ENCODE assay signal across 7 cellular contexts in genomic region chr6:52537001-52537753, GRCh38. TPM values are rescaled to one million over a fixed set of nuclear protein-coding genes. Genes with fewer than 3 reads are reported as not detected.
DNase-seq lines count a peak whose midpoint lies in the region; ATAC-seq and TF ChIP-seq lines count a peak whose summit lies in the region.

No MANE protein-coding gene starts in this region.

- no peak for DNase-seq in RWPE2 (ENCODE audit: low spot score)
- DNase-seq in sciatic nerve (ENCODE audit: low spot score) = no peak
- no peak for DNase-seq in HEK293T (ENCODE audit: extremely low spot score)
- DNase-seq in NCI-H187 treated with DMSO at 0.1 percent for 48 hours (lab: John Stamatoyannopoulos, UW) = no peak
- DNase-seq in activated T-cell treated with anti-CD3 and anti-CD28 coated beads, Interleukin-2, amount 50 U/mL, for 1 hour = no peak

- no peaks in the 10 kb centered on the region for H3K27me3 ChIP-seq in RWPE2 (ENCODE audit: insufficient read depth, poor library complexity, severe bottlenecking)

- CTCF ChIA-PET in HEK293T (lab: Yijun Ruan, JAX) = interaction anchor here (0.7 kb wide), 2 partner anchors 34 to 41 kb away, joined by 3 read pairs; no protein-coding TSS in a partner anchor

- peaks cover 25% of the 10 kb centered on the region for H3K36me3 ChIP-seq in RWPE2 (ENCODE audit: low read depth)

- intact Hi-C loops in sciatic nerve (cut with DNase I) = no loop called here

- POLR2A ChIA-PET in HEK293T (lab: Yijun Ruan, JAX) = interaction anchor here (1.4 kb wide), 1 partner anchor 12 kb away, joined by 5 read pairs; no protein-coding TSS in a partner anchor

- peak; percentile 65 for ATAC-seq in GM19035 (IDR thresholded peaks at IDR 0.05; ENCODE audit: unreplicated experiment)
- peak; percentile 51 for ATAC-seq in HG02840 (IDR thresholded peaks at IDR 0.05; ENCODE audit: low FRiP score, unreplicated experiment)
- peak; percentile 66 for ATAC-seq in RWPE2 (ENCODE audit: low read depth)
- peak; percentile 58 for ATAC-seq in sciatic nerve

- H3K27ac ChIP-seq in RWPE2 (ENCODE audit: poor library complexity, severe bottlenecking) = peak overlapping the region; percentile 89

- no peak overlapping the region for H3K4me3 ChIP-seq in RWPE2 (ENCODE audit: severe bottlenecking)

- no peak for TF ChIP-seq CTCF in RWPE2 (IDR thresholded peaks at IDR 0.05; ENCODE audit: poor library complexity, severe bottlenecking)

- peaks cover 51% of the 10 kb centered on the region for H3K4me1 ChIP-seq in RWPE2 (ENCODE audit: insufficient read depth, poor library complexity, severe bottlenecking)

- no peaks in the 10 kb centered on the region for H3K9me3 ChIP-seq in RWPE2 (ENCODE audit: severe bottlenecking)

TF ChIP-seq in HEK293T, 16 proteins besides CTCF, POLR2A, EP300 and RAD21:
- TF ChIP-seq SP1 (IDR thresholded peaks at IDR 0.05) (no peak), BHLHE40 (IDR thresholded peaks at IDR 0.05; ENCODE audit: borderline replicate concordance) (no peak), CTBP1 (IDR thresholded peaks at IDR 0.05; ENCODE audit: borderline replicate concordance) (no peak), SUZ12 (IDR thresholded peaks at IDR 0.05) (no peak), NFRKB (IDR thresholded peaks at IDR 0.05) (no peak), FOXK2 (IDR thresholded peaks at IDR 0.05) (no peak), FOXA1 (IDR thresholded peaks at IDR 0.05) (no peak), FOXM1 (IDR thresholded peaks at IDR 0.05; ENCODE audit: borderline replicate concordance) (no peak), TARDBP (IDR thresholded peaks at IDR 0.05) (no peak), HDGF (IDR thresholded peaks at IDR 0.05; ENCODE audit: borderline replicate concordance) (no peak), L3MBTL2 (conservative IDR thresholded peaks at IDR 0.05) (no peak), PKNOX1 (IDR thresholded peaks at IDR 0.05) (no peak), ZNF384 (IDR thresholded peaks at IDR 0.05) (no peak), ELF4 (IDR thresholded peaks at IDR 0.05) (no peak), LEF1 (IDR thresholded peaks at IDR 0.05; ENCODE audit: borderline replicate concordance) (no peak), ARNT (IDR thresholded peaks at IDR 0.05) (no peak)

RNA-seq across cellular contexts. Expression of gene TRAM2, which starts 39.7 kb away (rescaled TPM):
- 18.6 TPM for total RNA-seq in sciatic nerve
